In genomic region chr21:45471229-45472052, GRCh38 we compare ENCODE assay signal across 8 cellular contexts.
DNase-seq lines count a peak whose midpoint lies in the region; ATAC-seq and TF ChIP-seq lines count a peak whose summit lies in the region.

No MANE protein-coding gene starts in this region.

- H3K9me3 Mint-ChIP-seq in activated naive CD8-positive, alpha-beta T cell treated with anti-CD3 and anti-CD28 coated beads, Interleukin-2, amount 50 U/mL, for 24 hours, result no peaks in the 10 kb centered on the region

- H3K27ac ChIP-seq in left ventricle myocardium inferior (replicated peaks), result peak overlapping the region; percentile 84

- H3K27ac Mint-ChIP-seq in activated naive CD8-positive, alpha-beta T cell treated with anti-CD3 and anti-CD28 coated beads, Interleukin-2, amount 50 U/mL, for 24 hours, result peak overlapping the region; percentile 68

- H3K4me3 ChIP-seq in left ventricle myocardium inferior, result peak overlapping the region; percentile 45
- peak overlapping the region; percentile 43 for H3K4me3 ChIP-seq in skeletal muscle satellite cell (ENCODE audit: low read length)

- POLR2A ChIA-PET in HEK293T (lab: Yijun Ruan, JAX), result no interaction called here

- TF ChIP-seq CTCF in left ventricle myocardium inferior (IDR thresholded peaks at IDR 0.05; ENCODE audit: borderline replicate concordance), result no peak

- no peak overlapping the region for H3K4me3 Mint-ChIP-seq in activated naive CD8-positive, alpha-beta T cell treated with anti-CD3 and anti-CD28 coated beads, Interleukin-2, amount 50 U/mL, for 24 hours

- H3K9me3 ChIP-seq in left ventricle myocardium inferior (replicated peaks) (no peaks in the 10 kb centered on the region), skeletal muscle satellite cell (replicated peaks; ENCODE audit: low read length) (no peaks in the 10 kb centered on the region)

- H3K4me1 Mint-ChIP-seq in activated naive CD8-positive, alpha-beta T cell treated with anti-CD3 and anti-CD28 coated beads, Interleukin-2, amount 50 U/mL, for 24 hours, result peaks cover 16% of the 10 kb centered on the region

- H3K36me3 Mint-ChIP-seq in activated naive CD8-positive, alpha-beta T cell treated with anti-CD3 and anti-CD28 coated beads, Interleukin-2, amount 50 U/mL, for 24 hours (ENCODE audit: low read depth), result no peaks in the 10 kb centered on the region

- no peaks in the 10 kb centered on the region for H3K27me3 ChIP-seq in left ventricle myocardium inferior (ENCODE audit: low read depth)
- H3K27me3 ChIP-seq in skeletal muscle satellite cell (ENCODE audit: control insufficient read depth, insufficient read depth, low read length), result no peaks in the 10 kb centered on the region

- CTCF ChIA-PET in HEK293T (lab: Yijun Ruan, JAX), result interaction anchor here (1.1 kb wide), 1 partner anchor 469 kb away, joined by 3 read pairs; no protein-coding TSS in a partner anchor

- DNase-seq in GM04503 (ENCODE audit: low read depth) (peak; percentile 86), left ventricle myocardium inferior (peak; percentile 59), NCI-H526 treated with DMSO at 0.1 percent for 48 hours (lab: John Stamatoyannopoulos, UW) (no peak), HEK293T (ENCODE audit: extremely low spot score) (no peak)
- DNase-seq in activated naive CD8-positive, alpha-beta T cell treated with anti-CD3 and anti-CD28 coated beads, Interleukin-2, amount 50 U/mL, for 24 hours, result no peak

- H3K9ac ChIP-seq in skeletal muscle satellite cell (ENCODE audit: low read depth, low read length), result peak overlapping the region; percentile 49

- H3K4me1 ChIP-seq in left ventricle myocardium inferior (peaks cover 44% of the 10 kb centered on the region), skeletal muscle satellite cell (ENCODE audit: control insufficient read depth, insufficient read depth, low read length) (peaks cover 37% of the 10 kb centered on the region)

- peaks cover 30% of the 10 kb centered on the region for H3K36me3 ChIP-seq in left ventricle myocardium inferior
- no peaks in the 10 kb centered on the region for H3K36me3 ChIP-seq in skeletal muscle satellite cell (ENCODE audit: insufficient read depth, low read length)

- intact Hi-C loops in left ventricle myocardium inferior (cut with micrococcal nuclease), result no loop called here

- H3K4me2 ChIP-seq in skeletal muscle satellite cell (ENCODE audit: low read length), result peak overlapping the region; percentile 76

- H3K27me3 Mint-ChIP-seq in activated naive CD8-positive, alpha-beta T cell treated with anti-CD3 and anti-CD28 coated beads, Interleukin-2, amount 50 U/mL, for 24 hours, result no peaks in the 10 kb centered on the region

- ATAC-seq in activated naive CD8-positive, alpha-beta T cell treated with anti-CD3 and anti-CD28 coated beads, Interleukin-2, amount 50 U/mL, for 24 hours, result no peak
- ATAC-seq in GM19463 (IDR thresholded peaks at IDR 0.05; ENCODE audit: unreplicated experiment) (no peak), HG03571 (IDR thresholded peaks at IDR 0.05; ENCODE audit: unreplicated experiment) (no peak)

TF ChIP-seq in HEK293T, 16 proteins besides CTCF, POLR2A, EP300 and RAD21:
- TF ChIP-seq LEF1 (IDR thresholded peaks at IDR 0.05; ENCODE audit: borderline replicate concordance) (no peak), ARNT (IDR thresholded peaks at IDR 0.05) (no peak), BHLHE40 (IDR thresholded peaks at IDR 0.05; ENCODE audit: borderline replicate concordance) (no peak)
TF ChIP-seq in HEK293T: peak in this region for 0.

Comparison
In these comparisons a context has a peak if more than half of its experiments do, and no peak if none do; other contexts are left out.
1. DNase-seq: peak in GM04503 (single experiment) and left ventricle myocardium inferior (single experiment); none in activated naive CD8-positive, alpha-beta T cell treated with anti-CD3 and anti-CD28 coated beads, Interleukin-2, amount 50 U/mL, for 24 hours (single experiment), NCI-H526 treated with DMSO at 0.1 percent for 48 hours (single experiment) and HEK293T (single experiment).